Comparison of ENCODE assay signal across 8 cellular contexts in the genomic region with DNA sequence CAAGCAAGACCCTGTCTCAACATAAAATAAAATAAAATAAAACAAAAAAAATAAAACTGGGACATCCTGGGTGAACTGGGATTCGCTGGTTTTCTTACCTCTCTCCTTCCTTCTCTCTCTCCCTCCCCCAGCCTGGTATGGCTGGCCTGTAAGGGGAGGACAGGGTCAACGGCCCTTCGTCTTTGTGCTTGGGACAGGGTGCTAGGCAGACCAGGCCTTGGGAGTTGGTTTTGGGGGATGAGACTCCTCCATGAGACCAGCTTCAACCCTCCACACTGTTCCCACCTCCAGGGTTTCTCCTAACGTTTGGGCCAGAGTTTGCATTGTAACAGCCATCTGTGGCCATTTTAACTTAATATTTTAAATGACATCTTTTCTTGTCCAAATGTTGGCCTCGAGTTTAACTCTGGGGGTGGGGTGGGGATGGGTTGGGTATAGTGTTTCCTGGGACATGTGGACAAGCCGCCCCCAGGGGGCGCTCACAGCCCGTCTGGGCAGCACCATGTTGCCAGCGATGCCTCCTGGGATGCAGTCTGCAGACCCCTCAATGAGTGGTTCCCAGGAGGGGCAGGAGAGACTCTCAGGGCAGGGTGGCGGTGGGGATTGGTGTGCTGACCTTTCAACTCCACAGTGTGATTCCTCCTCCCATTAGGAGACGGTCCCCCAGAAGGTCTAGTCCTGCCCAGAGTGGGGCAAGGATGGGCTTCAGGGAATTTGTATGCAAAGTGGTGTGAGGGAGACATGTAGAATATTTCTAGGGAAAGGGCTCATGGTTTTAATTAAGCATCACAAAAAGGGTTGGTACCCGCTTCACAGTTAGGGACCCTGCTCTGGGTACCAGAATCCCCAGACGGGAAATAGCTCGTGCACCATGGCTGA. TPM values are rescaled to one million over a fixed set of nuclear protein-coding genes. Genes with fewer than 3 reads are reported as not detected.
DNase-seq lines count a peak whose midpoint lies in the region; ATAC-seq and TF ChIP-seq lines count a peak whose summit lies in the region.

No MANE protein-coding gene starts in this region.

- H3F3A ChIP-seq in DOHH2 (ENCODE audit: control insufficient read depth, insufficient read depth) = no peaks in the 10 kb centered on the region

- H3K79me2 ChIP-seq in DOHH2 (ENCODE audit: control insufficient read depth, low read length) = no peaks in the 10 kb centered on the region
- H3K79me2 ChIP-seq in hepatocyte = no peaks in the 10 kb centered on the region

- no peak overlapping the region for H3K4me2 ChIP-seq in DOHH2 (ENCODE audit: low read length)
- H3K4me2 ChIP-seq in hepatocyte = no peak overlapping the region

- H3K27me3 ChIP-seq in DOHH2 (ENCODE audit: control insufficient read depth, low read length) = peaks cover 5% of the 10 kb centered on the region
- no peaks in the 10 kb centered on the region for H3K27me3 ChIP-seq in hepatocyte

- WGBS in hepatocyte (ENCODE audit: low lambda C conversion rate, missing lambda C conversion rate) = 42% methylated on average over 14 of the region's 14 CpGs

- H4K20me1 ChIP-seq in DOHH2 (ENCODE audit: control insufficient read depth, insufficient read depth, low read depth, low read length) (no peaks in the 10 kb centered on the region), hepatocyte (ENCODE audit: insufficient read depth, poor library complexity, severe bottlenecking) (no peaks in the 10 kb centered on the region)

- H3K4me3 ChIP-seq in DOHH2 (ENCODE audit: low read length) = no peak overlapping the region
- H3K4me3 ChIP-seq in hepatocyte = no peak overlapping the region

- no peak overlapping the region for H2AFZ ChIP-seq in hepatocyte

- no peaks in the 10 kb centered on the region for H3K9me2 ChIP-seq in DOHH2 (replicated peaks; ENCODE audit: control insufficient read depth, low read length)
- H3K9me2 ChIP-seq in hepatocyte (replicated peaks; ENCODE audit: insufficient read depth) = no peaks in the 10 kb centered on the region

- H3K9me3 ChIP-seq in DOHH2 (ENCODE audit: control insufficient read depth, insufficient read depth, low read length) (no peaks in the 10 kb centered on the region), hepatocyte (ENCODE audit: low read depth) (no peaks in the 10 kb centered on the region)

- H3K36me3 ChIP-seq in DOHH2 (ENCODE audit: control insufficient read depth, low read length) (no peaks in the 10 kb centered on the region), hepatocyte (replicated peaks; ENCODE audit: insufficient read depth, low read depth) (no peaks in the 10 kb centered on the region)

- H3K4me1 ChIP-seq in DOHH2 (ENCODE audit: control insufficient read depth, low read length) = no peaks in the 10 kb centered on the region
- H3K4me1 ChIP-seq in hepatocyte (ENCODE audit: insufficient read depth) = no peaks in the 10 kb centered on the region

- no peak overlapping the region for H3K27ac ChIP-seq in DOHH2 (ENCODE audit: low read depth, low read length)
- H3K27ac ChIP-seq in hepatocyte = no peak overlapping the region

- DNase-seq in LHCN-M2 (ENCODE audit: low read depth) = peak; percentile 36
- DNase-seq in T-helper 2 cell = peak; percentile 6 to 61 (median 32)
- DNase-seq in amniotic epithelial cell (ENCODE audit: low read depth) = peak; percentile 53
- DNase-seq in hepatocyte (ENCODE audit: low spot score) = peak; percentile 87
- DNase-seq in stimulated activated CD4-positive, alpha-beta T cell treated with anti-CD3 and anti-CD28 coated beads, Interleukin-1b, Interleukin-23, amount 100 ng/mL, for 1 hour (ENCODE audit: low read depth in 2 of 2) = peak; percentile 18 to 47
- DNase-seq in middle frontal gyrus (ENCODE audit: extremely low spot score, low spot score) = no peak

- ATAC-seq in GM21381 (IDR thresholded peaks at IDR 0.05; ENCODE audit: unreplicated experiment) = no peak

- TF ChIP-seq CTCF in DOHH2 (IDR thresholded peaks at IDR 0.05; ENCODE audit: low read depth, low read length, poor library complexity, severe bottlenecking) (peak; percentile 81), hepatocyte (IDR thresholded peaks at IDR 0.05; ENCODE audit: poor library complexity) (peak; percentile 87)

RNA-seq across cellular contexts. Expression of a gene that starts 37.7 kb away (rescaled TPM):
- total RNA-seq in LHCN-M2 (2014; rRNA removed) (0.11 TPM in 1 of 2 replicates, not detected in the other), hepatocyte (not detected in 2 replicates)
- polyA plus RNA-seq in LHCN-M2 (2012) = 0.50 TPM
- polyA plus RNA-seq in hepatocyte = 0.05 and 1.8 TPM in 2 replicates
